ENCODE assay signal across 26 cellular contexts in the genomic region with DNA sequence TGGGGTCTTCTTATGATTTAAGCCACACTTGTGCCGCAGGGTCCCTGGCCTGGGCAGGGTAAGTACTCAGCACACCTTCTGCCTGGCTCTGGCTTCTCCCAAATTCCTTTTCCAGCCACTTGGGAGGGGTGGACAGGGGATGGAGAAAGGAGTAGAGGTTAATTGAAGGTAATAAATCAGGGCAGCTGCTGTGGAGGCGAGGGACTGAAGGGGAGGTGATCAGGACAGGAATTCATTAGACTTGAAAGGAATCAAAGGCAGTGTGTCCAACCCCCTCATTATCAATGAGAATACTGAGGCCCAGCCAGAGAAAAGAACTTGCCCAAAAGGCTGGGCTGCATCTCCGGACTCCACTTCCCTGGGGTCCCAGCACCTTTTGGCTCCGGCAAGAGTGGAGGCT. TPM values are rescaled to one million over a fixed set of nuclear protein-coding genes. Genes with fewer than 3 reads are reported as not detected.
DNase-seq lines count a peak whose midpoint lies in the region; ATAC-seq and TF ChIP-seq lines count a peak whose summit lies in the region.
"Had no signal": no experiment of that assay in that cellular context is flagged by ENCODE, and none has a peak within 500 bp of the region (broad histone marks: within the 10 kb centered on the region; RNA-seq: fewer than 3 reads in every experiment).

No MANE protein-coding gene starts in this region.

- TF ChIP-seq POLR2A in erythroblast (IDR thresholded peaks at IDR 0.05; ENCODE audit: low read length) (no peak), gastrocnemius medialis (IDR thresholded peaks at IDR 0.05) (no peak)

- H3K4me3 Mint-ChIP-seq in activated naive CD4-positive, alpha-beta T cell treated with anti-CD3 and anti-CD28 coated beads, Interleukin-2, amount 50 U/mL, for 24 hours: no peak overlapping the region
- H3K4me3 Mint-ChIP-seq in activated naive CD4-positive, alpha-beta T cell treated with anti-CD3 and anti-CD28 coated beads, Interleukin-2, amount 10 ng/mL, durations not matched to agents 7 days and 5 days: no peak overlapping the region
- H3K4me3 Mint-ChIP-seq: CD8-positive, alpha-beta memory T cell had no signal

- H3K27ac ChIP-seq in gastrocnemius medialis: no peak overlapping the region
- H3K27ac ChIP-seq: 22Rv1, SJSA1 had no signal

- intact Hi-C loops in posterior vena cava (cut with DNase I): loop anchor here (2.0 to 10.0 kb wide), 3 partner anchors 59 to 181 kb away; no protein-coding TSS in a partner anchor
- intact Hi-C loops in gastrocnemius medialis (cut with DNase I; ENCODE audit: low total_unique reads): no loop called here

- no peak overlapping the region for H3K4me3 ChIP-seq in gastrocnemius medialis
- H3K4me3 ChIP-seq: SJSA1 had no signal

- no peak for DNase-seq in activated naive CD4-positive, alpha-beta T cell treated with anti-CD3 and anti-CD28 coated beads, Interleukin-2, amount 10 ng/mL, durations not matched to agents 7 days and 5 days
- peak; percentile 64 for DNase-seq in left kidney (ENCODE audit: low read depth, low spot score)
- DNase-seq in posterior vena cava (ENCODE audit: low spot score): peak; percentile 38
- DNase-seq in erythroblast (lab: John Stamatoyannopoulos, UW): no peak
- no peak for DNase-seq in gastrocnemius medialis
- DNase-seq in NCI-H187 (lab: John Stamatoyannopoulos, UW): no peak
- DNase-seq: BE2C; CD8-positive, alpha-beta memory T cell; KBM-7; MV-4-11; NCI-H1105; NCI-H1436 treated with DMSO at 0.1 percent for 48 hours; NCI-H1930; NCI-H2107; NCI-H446 treated with DMSO at 0.1 percent for 48 hours; NCI-H69; Right ventricle myocardium superior; RPMI8226 had no signal

- peaks cover 0 to 7% of the 10 kb centered on the region in 2 donors for H3K4me1 ChIP-seq in gastrocnemius medialis
- H3K4me1 ChIP-seq: BE2C had no signal

- CTCF ChIA-PET in activated naive CD4-positive, alpha-beta T cell treated with anti-CD3 and anti-CD28 coated beads, Interleukin-2, amount 10 ng/mL, durations not matched to agents 7 days and 5 days (lab: Charles Lee): interaction anchor here (1.5 to 13.8 kb wide), 5 partner anchors 10 to 179 kb away, joined by 3 to 445 read pairs (median 19); no protein-coding TSS in a partner anchor

- no peaks in the 10 kb centered on the region for H3K36me3 Mint-ChIP-seq in activated naive CD4-positive, alpha-beta T cell treated with anti-CD3 and anti-CD28 coated beads, Interleukin-2, amount 50 U/mL, for 24 hours
- H3K36me3 Mint-ChIP-seq in activated naive CD4-positive, alpha-beta T cell treated with anti-CD3 and anti-CD28 coated beads, Interleukin-2, amount 10 ng/mL, durations not matched to agents 7 days and 5 days: no peaks in the 10 kb centered on the region
- H3K36me3 Mint-ChIP-seq: CD8-positive, alpha-beta memory T cell had no signal

- H3K4me1 Mint-ChIP-seq in activated naive CD4-positive, alpha-beta T cell treated with anti-CD3 and anti-CD28 coated beads, Interleukin-2, amount 50 U/mL, for 24 hours: no peaks in the 10 kb centered on the region
- H3K4me1 Mint-ChIP-seq in activated naive CD4-positive, alpha-beta T cell treated with anti-CD3 and anti-CD28 coated beads, Interleukin-2, amount 10 ng/mL, durations not matched to agents 7 days and 5 days: peaks cover 5% of the 10 kb centered on the region

- no peaks in the 10 kb centered on the region for H3K9me3 Mint-ChIP-seq in activated naive CD4-positive, alpha-beta T cell treated with anti-CD3 and anti-CD28 coated beads, Interleukin-2, amount 50 U/mL, for 24 hours
- H3K9me3 Mint-ChIP-seq in activated naive CD4-positive, alpha-beta T cell treated with anti-CD3 and anti-CD28 coated beads, Interleukin-2, amount 10 ng/mL, durations not matched to agents 7 days and 5 days: no peaks in the 10 kb centered on the region
- H3K9me3 Mint-ChIP-seq: CD8-positive, alpha-beta memory T cell; H9 had no signal

- no peak for ATAC-seq in HG03139 (IDR thresholded peaks at IDR 0.05; ENCODE audit: unreplicated experiment)
- no peak for ATAC-seq in gastrocnemius medialis

- no peak for TF ChIP-seq CTCF in gastrocnemius medialis (IDR thresholded peaks at IDR 0.05 in 4 of 5, conservative IDR thresholded peaks at IDR 0.05 in 1 of 5)

- in situ Hi-C loops in gastrocnemius medialis (cut with MboI; ENCODE audit: low sequenced_read_pairs in 4 of 4): loop anchor here in 1 of 4 donors (10.0 kb wide), 1 partner anchor 181 kb away; no protein-coding TSS in a partner anchor

- H3K27ac Mint-ChIP-seq in activated naive CD4-positive, alpha-beta T cell treated with anti-CD3 and anti-CD28 coated beads, Interleukin-2, amount 50 U/mL, for 24 hours: peak overlapping the region; percentile 4
- H3K27ac Mint-ChIP-seq in activated naive CD4-positive, alpha-beta T cell treated with anti-CD3 and anti-CD28 coated beads, Interleukin-2, amount 10 ng/mL, durations not matched to agents 7 days and 5 days: no peak overlapping the region
- H3K27ac Mint-ChIP-seq: CD8-positive, alpha-beta memory T cell had no signal

- H3K36me3 ChIP-seq in gastrocnemius medialis: no peaks in the 10 kb centered on the region
- H3K36me3 ChIP-seq: BE2C, SJSA1 had no signal

- H3K27me3 Mint-ChIP-seq in activated naive CD4-positive, alpha-beta T cell treated with anti-CD3 and anti-CD28 coated beads, Interleukin-2, amount 50 U/mL, for 24 hours: peaks cover 24% of the 10 kb centered on the region
- H3K27me3 Mint-ChIP-seq in activated naive CD4-positive, alpha-beta T cell treated with anti-CD3 and anti-CD28 coated beads, Interleukin-2, amount 10 ng/mL, durations not matched to agents 7 days and 5 days: peaks cover 86% of the 10 kb centered on the region

- H3K27me3 ChIP-seq in gastrocnemius medialis: peaks cover 8 to 30% (median 24%) of the 10 kb centered on the region in 3 donors
- H3K27me3 ChIP-seq: BE2C, SJSA1 had no signal

- H3K9me3 ChIP-seq in gastrocnemius medialis: no peaks in the 10 kb centered on the region
- H3K9me3 ChIP-seq: BE2C, SJSA1 had no signal

RNA-seq across cellular contexts. Expression of a gene that starts 2.4 kb away (rescaled TPM):
- total RNA-seq in posterior vena cava (not detected), gastrocnemius medialis (not detected)
- total RNA-seq: CD8-positive, alpha-beta memory T cell; H9; LHCN-M2; MCF 10A; Right ventricle myocardium superior had no signal

RNA-seq across cellular contexts. Expression of a gene that starts 22.6 kb away (rescaled TPM):
- total RNA-seq in posterior vena cava (100 to 1,000 TPM; 169 to 172 TPM), gastrocnemius medialis (100 to 1,000 TPM; 121 to 184 (median 145) TPM)

RNA-seq across cellular contexts. Expression of a gene that starts 24.1 kb away (rescaled TPM):
- total RNA-seq in posterior vena cava: not detected
- total RNA-seq in gastrocnemius medialis: not detected
- total RNA-seq: CD8-positive, alpha-beta memory T cell; G401; H9; MCF 10A; Right ventricle myocardium superior; SJSA1 had no signal

Comparison
In these comparisons a context has a peak if more than half of its experiments do, and no peak if none do; other contexts are left out.
1. DNase-seq: peak in left kidney (single experiment) and posterior vena cava (single experiment); none in activated naive CD4-positive, alpha-beta T cell treated with anti-CD3 and anti-CD28 coated beads, Interleukin-2, amount 10 ng/mL, durations not matched to agents 7 days and 5 days (single experiment), erythroblast (0 of 2), gastrocnemius medialis (0 of 2) and NCI-H187 (0 of 2).